8 cellular contexts compared by ENCODE assay signal in the genomic region with DNA sequence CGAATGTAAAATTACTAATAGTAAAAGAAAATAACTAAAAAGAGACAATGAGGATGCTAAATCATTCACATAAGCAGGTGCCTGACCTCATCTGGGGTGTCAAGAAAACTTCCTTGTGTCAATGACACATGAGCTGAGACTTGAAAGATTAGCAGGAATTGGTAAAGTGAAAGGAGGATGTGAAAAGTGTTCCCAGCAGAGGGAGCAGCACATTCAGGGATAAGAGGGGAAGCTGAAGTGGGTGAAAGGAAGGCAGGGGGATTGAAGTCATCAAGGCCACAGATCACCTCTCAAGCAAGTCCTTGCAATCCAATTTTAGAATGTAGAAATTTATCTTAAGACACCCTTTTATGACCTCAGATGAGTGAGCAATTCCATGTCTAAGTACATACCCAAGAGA.
A peak's percentile ranks its signal among the peaks of the same experiment; 100 is the strongest.
DNase-seq lines count a peak whose midpoint lies in the region; ATAC-seq and TF ChIP-seq lines count a peak whose summit lies in the region.

No MANE protein-coding gene starts in this region.

- no peak overlapping the region for H3K27ac Mint-ChIP-seq in activated CD4-positive, alpha-beta memory T cell treated with anti-CD3 and anti-CD28 coated beads for 36 hours

- POLR2A ChIA-PET in AG04449 (lab: Yijun Ruan, JAX): no interaction called here
- POLR2A ChIA-PET in activated CD4-positive, alpha-beta memory T cell treated with anti-CD3 and anti-CD28 coated beads for 36 hours (lab: Charles Lee): no interaction called here

- H3K27me3 ChIP-seq in heart right ventricle (no peaks in the 10 kb centered on the region), stomach (no peaks in the 10 kb centered on the region)

- H3K9me3 Mint-ChIP-seq in activated CD4-positive, alpha-beta memory T cell treated with anti-CD3 and anti-CD28 coated beads for 36 hours: no peaks in the 10 kb centered on the region

- no peaks in the 10 kb centered on the region for H3K4me1 Mint-ChIP-seq in activated CD4-positive, alpha-beta memory T cell treated with anti-CD3 and anti-CD28 coated beads for 36 hours (ENCODE audit: low read depth)

- no peak for TF ChIP-seq EP300 in stomach (IDR thresholded peaks at IDR 0.05)

- H3K9me3 ChIP-seq in heart right ventricle: no peaks in the 10 kb centered on the region
- H3K9me3 ChIP-seq in stomach: no peaks in the 10 kb centered on the region

- TF ChIP-seq CTCF in AG04449 (IDR thresholded peaks at IDR 0.05; ENCODE audit: insufficient read depth, low read length, missing control alignments): peak; percentile 11
- TF ChIP-seq CTCF in HFF-Myc (IDR thresholded peaks at IDR 0.05; ENCODE audit: low read depth, low read length, missing control alignments): peak; percentile 49
- peak in 7 of 9 donors; percentile 7 to 53 (median 47) for TF ChIP-seq CTCF in heart right ventricle (IDR thresholded peaks at IDR 0.05)
- TF ChIP-seq CTCF in stomach (IDR thresholded peaks at IDR 0.05): peak in 4 of 7 experiments; percentile 23 to 85 (median 52)

- DNase-seq in AG04449 (ENCODE audit: low read depth, low spot score) (no peak), HFF-Myc (ENCODE audit: extremely low read depth, low read depth) (peak; percentile 26), heart right ventricle (peak in 1 of 2 donors; percentile 18), stomach (peak; percentile 40)
- DNase-seq in activated CD4-positive, alpha-beta memory T cell treated with anti-CD3 and anti-CD28 coated beads for 36 hours: no peak

- peaks cover 2% of the 10 kb centered on the region for H3K27me3 Mint-ChIP-seq in activated CD4-positive, alpha-beta memory T cell treated with anti-CD3 and anti-CD28 coated beads for 36 hours

- H3K4me3 Mint-ChIP-seq in activated CD4-positive, alpha-beta memory T cell treated with anti-CD3 and anti-CD28 coated beads for 36 hours: no peak overlapping the region

- CTCF ChIA-PET in AG04449 (lab: Yijun Ruan, JAX): interaction anchor here (0.9 to 7.9 kb wide), 10 partner anchors 8 to 144 kb away, joined by 3 to 94 read pairs (median 6); no protein-coding TSS in a partner anchor
- CTCF ChIA-PET in activated CD4-positive, alpha-beta memory T cell treated with anti-CD3 and anti-CD28 coated beads for 36 hours (lab: Charles Lee): interaction anchor here (3.4 kb wide), 1 partner anchor 85 kb away, joined by 30 read pairs; no protein-coding TSS in a partner anchor

- H3K4me1 ChIP-seq in heart right ventricle: peaks cover 0 to 14% (median 0%) of the 10 kb centered on the region in 9 donors
- peaks cover 0 to 9% (median 3%) of the 10 kb centered on the region in 4 donors for H3K4me1 ChIP-seq in stomach

- intact Hi-C loops in heart right ventricle (cut with DNase I): loop anchor here in 8 of 10 donors (2.0 to 10.0 kb wide), 7 partner anchors 86 to 158 kb away; a partner anchor contains a TSS
- intact Hi-C loops in stomach (cut with DNase I; ENCODE audit: low total_unique reads): no loop called here
- intact Hi-C loops in activated CD4-positive, alpha-beta memory T cell treated with anti-CD3 and anti-CD28 coated beads for 36 hours (cut with micrococcal nuclease): no loop called here

- WGBS in heart right ventricle, 2 donors: 68 to 78% methylated on average over 1 of the region's 1 CpG
- WGBS in stomach, 5 donors: 59 to 71% (median 68%) methylated on average over 1 of the region's 1 CpG

- H3K36me3 Mint-ChIP-seq in activated CD4-positive, alpha-beta memory T cell treated with anti-CD3 and anti-CD28 coated beads for 36 hours: no peaks in the 10 kb centered on the region

- ATAC-seq in SK-N-SH treated with all-trans-retinoic acid at 6 μM for 48 hours: peak; percentile 69; the same call in 2 of the 3 replicates
- ATAC-seq in heart right ventricle: peak in 1 of 8 donors; percentile 69
- no peak for ATAC-seq in HG03097 (IDR thresholded peaks at IDR 0.05; ENCODE audit: low FRiP score, unreplicated experiment)
- no peak for ATAC-seq in GM19397 (IDR thresholded peaks at IDR 0.05; ENCODE audit: unreplicated experiment)

- H3K4me3 ChIP-seq in AG04449 (ENCODE audit: low read depth, low read length) (no peak overlapping the region), HFF-Myc (replicated peaks; ENCODE audit: low read depth, low read length) (no peak overlapping the region), heart right ventricle (no peak overlapping the region), stomach (no peak overlapping the region)

- H3K27ac ChIP-seq in heart right ventricle (no peak overlapping the region), stomach (no peak overlapping the region)

- no peak for TF ChIP-seq POLR2A in stomach (IDR thresholded peaks at IDR 0.05)

- H3K36me3 ChIP-seq in heart right ventricle (no peaks in the 10 kb centered on the region), stomach (no peaks in the 10 kb centered on the region)

TF ChIP-seq in SK-N-SH treated with all-trans-retinoic acid at 6 μM for 48 hours, 23 proteins besides CTCF, POLR2A, EP300 and RAD21:
- no peak for TF ChIP-seq ZNF565 (CRISPR knock-in tag; conservative IDR thresholded peaks at IDR 0.05; ENCODE audit: low read depth)
- no peak for TF ChIP-seq TOX (CRISPR knock-in tag; IDR thresholded peaks at IDR 0.05; ENCODE audit: borderline replicate concordance)
- peak; percentile 86 for TF ChIP-seq ZNF70 (CRISPR knock-in tag; IDR thresholded peaks at IDR 0.05)
- TF ChIP-seq, protein P1, sequence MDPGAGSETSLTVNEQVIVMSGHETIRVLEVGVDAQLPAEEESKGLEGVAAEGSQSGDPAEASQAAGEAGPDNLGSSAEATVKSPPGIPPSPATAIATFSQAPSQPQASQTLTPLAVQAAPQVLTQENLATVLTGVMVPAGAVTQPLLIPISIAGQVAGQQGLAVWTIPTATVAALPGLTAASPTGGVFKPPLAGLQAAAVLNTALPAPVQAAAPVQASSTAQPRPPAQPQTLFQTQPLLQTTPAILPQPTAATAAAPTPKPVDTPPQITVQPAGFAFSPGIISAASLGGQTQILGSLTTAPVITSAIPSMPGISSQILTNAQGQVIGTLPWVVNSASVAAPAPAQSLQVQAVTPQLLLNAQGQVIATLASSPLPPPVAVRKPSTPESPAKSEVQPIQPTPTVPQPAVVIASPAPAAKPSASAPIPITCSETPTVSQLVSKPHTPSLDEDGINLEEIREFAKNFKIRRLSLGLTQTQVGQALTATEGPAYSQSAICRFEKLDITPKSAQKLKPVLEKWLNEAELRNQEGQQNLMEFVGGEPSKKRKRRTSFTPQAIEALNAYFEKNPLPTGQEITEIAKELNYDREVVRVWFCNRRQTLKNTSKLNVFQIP (CRISPR knock-in tag; IDR thresholded peaks at IDR 0.05; ENCODE audit: borderline replicate concordance, low read depth): no peak

Comparison
In these comparisons a context has a peak if more than half of its experiments do, and no peak if none do; other contexts are left out.
1. DNase-seq: peak in HFF-Myc (single experiment) and stomach (single experiment); none in AG04449 (single experiment) and activated CD4-positive, alpha-beta memory T cell treated with anti-CD3 and anti-CD28 coated beads for 36 hours (single experiment).
2. intact Hi-C loops: an anchor here in heart right ventricle (2.0 to 10.0 kb wide); none called in stomach and activated CD4-positive, alpha-beta memory T cell treated with anti-CD3 and anti-CD28 coated beads for 36 hours.
3. Peak in every context shown above with its lines, with median percentiles within 50 percentile points of each other: CTCF ChIP-seq.